ENCODE assay signal across 18 cellular contexts in the genomic region with DNA sequence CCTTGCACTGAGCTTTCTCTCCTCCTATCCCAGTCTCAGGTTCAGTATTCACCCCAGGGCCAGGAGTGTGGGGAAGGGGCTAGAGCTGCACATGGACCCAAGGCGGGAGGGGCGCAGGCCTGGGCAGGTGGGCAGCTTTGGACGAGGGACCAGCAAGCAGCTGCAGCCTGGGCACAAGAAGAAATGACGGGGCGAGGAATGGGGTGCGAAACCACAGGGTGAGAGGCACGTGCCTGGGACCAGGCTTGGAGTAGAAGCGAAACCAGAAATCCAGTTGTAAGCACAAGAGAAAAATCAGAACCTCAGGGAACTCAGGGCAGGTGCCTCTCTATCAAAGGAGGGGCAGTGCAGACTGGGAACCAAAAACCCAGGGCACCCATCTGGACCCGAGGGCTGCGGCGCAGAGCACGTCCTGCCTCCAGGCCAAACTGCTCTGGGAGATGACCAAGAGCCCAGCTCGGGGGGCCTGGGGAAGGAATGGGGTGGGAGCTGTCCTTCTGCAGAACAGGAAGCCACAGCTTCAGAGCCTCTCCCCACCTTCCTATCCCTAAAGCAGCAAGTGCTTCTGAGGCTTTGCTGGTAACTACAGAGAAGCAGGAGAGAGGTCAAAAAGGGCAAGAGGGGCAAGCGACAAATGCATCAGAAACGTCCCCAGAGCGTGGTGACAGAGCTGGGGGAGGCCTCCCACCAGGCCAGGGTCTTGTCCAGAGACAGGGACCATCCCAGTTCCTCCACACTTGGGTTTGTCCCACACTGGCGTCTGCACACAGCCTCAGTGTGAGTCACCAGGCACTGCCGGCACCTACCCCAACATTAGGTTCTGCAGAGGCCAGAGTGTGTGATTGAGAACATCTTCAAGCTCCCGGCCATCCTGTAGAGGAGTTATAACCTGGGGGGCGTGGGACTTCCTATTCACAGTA. TPM values are rescaled to one million over a fixed set of nuclear protein-coding genes. Genes with fewer than 3 reads are reported as not detected.
"Had no signal": no experiment of that assay in that cellular context is flagged by ENCODE, and none has a peak within 500 bp of the region (broad histone marks: within the 10 kb centered on the region; RNA-seq: fewer than 3 reads in every experiment).

No MANE protein-coding gene starts in this region.

- DNase-seq: activated CD4-positive, CD25-positive, alpha-beta regulatory T cell treated with anti-CD3 and anti-CD28 coated beads, Interleukin-2, amount 50 U/mL, for 72 hours; activated CD8-positive, alpha-beta T cell treated with anti-CD3 and anti-CD28 coated beads for 36 hours; activated naive CD4-positive, alpha-beta T cell treated with Interleukin-2 at 50 U/mL for 16 hours; effector memory CD8-positive, alpha-beta T cell; immature natural killer cell; left cardiac atrium; mammary epithelial cell; occipital lobe; stimulated activated CD4-positive, alpha-beta T cell treated with anti-CD3 and anti-CD28 coated beads, Interleukin-4, amount 100 ng/mL, for 4 hours; SW 1271 had no signal

- H3K4me3 ChIP-seq: tibial nerve had no signal

- H3K4me1 ChIP-seq: tibial nerve had no signal

- H3K27ac ChIP-seq: tibial nerve had no signal

- H3K27ac Mint-ChIP-seq: activated CD8-positive, alpha-beta T cell treated with anti-CD3 and anti-CD28 coated beads for 36 hours; dendritic cell treated with granulocyte-macrophage colony-stimulating factor and Interleukin-4, amounts not matched to agents 40 ng/mL and 50 ng/mL, for 4 days; immature natural killer cell; natural killer cell treated with Interleukin-12 subunit alpha and Interleukin-12 subunit beta and Interleukin-15 and Interleukin-18, amount 100 ng/mL, for 72 hours; T-helper 2 cell treated with Interferon-gamma antibody and Interleukin-4, amounts not matched to agents 5 μg/mL and 100 μg/mL, for 36 hours had no signal

- H3K27me3 Mint-ChIP-seq: activated CD8-positive, alpha-beta T cell treated with anti-CD3 and anti-CD28 coated beads for 36 hours had no signal

- H3K36me3 Mint-ChIP-seq: natural killer cell treated with Interleukin-12 subunit alpha and Interleukin-12 subunit beta and Interleukin-15 and Interleukin-18, amount 100 ng/mL, for 72 hours had no signal

- H3K9me3 ChIP-seq: tibial nerve had no signal

- H3K27me3 ChIP-seq: tibial nerve had no signal

- H3K4me3 Mint-ChIP-seq: activated CD8-positive, alpha-beta T cell treated with anti-CD3 and anti-CD28 coated beads for 36 hours; dendritic cell treated with granulocyte-macrophage colony-stimulating factor and Interleukin-4, amounts not matched to agents 40 ng/mL and 50 ng/mL, for 4 days; immature natural killer cell; natural killer cell treated with Interleukin-12 subunit alpha and Interleukin-12 subunit beta and Interleukin-15 and Interleukin-18, amount 100 ng/mL, for 72 hours; T-helper 2 cell treated with Interferon-gamma antibody and Interleukin-4, amounts not matched to agents 5 μg/mL and 100 μg/mL, for 36 hours had no signal

- ATAC-seq: activated CD8-positive, alpha-beta T cell treated with anti-CD3 and anti-CD28 coated beads for 36 hours; effector memory CD8-positive, alpha-beta T cell had no signal

- H3K36me3 ChIP-seq: tibial nerve had no signal

- H3K9me3 Mint-ChIP-seq: activated CD8-positive, alpha-beta T cell treated with anti-CD3 and anti-CD28 coated beads for 36 hours; dendritic cell treated with granulocyte-macrophage colony-stimulating factor and Interleukin-4, amounts not matched to agents 40 ng/mL and 50 ng/mL, for 4 days; effector memory CD8-positive, alpha-beta T cell; immature natural killer cell; natural killer cell treated with Interleukin-12 subunit alpha and Interleukin-12 subunit beta and Interleukin-15 and Interleukin-18, amount 100 ng/mL, for 72 hours; T-helper 2 cell treated with Interferon-gamma antibody and Interleukin-4, amounts not matched to agents 5 μg/mL and 100 μg/mL, for 36 hours had no signal

RNA-seq across cellular contexts. Expression of a gene that starts 18.3 kb away (rescaled TPM):
- total RNA-seq: activated CD8-positive, alpha-beta T cell treated with anti-CD3 and anti-CD28 coated beads for 36 hours; glomerular endothelial cell; left cardiac atrium; occipital lobe; skeletal muscle tissue; tibial nerve had no signal
- polyA plus RNA-seq: immature natural killer cell had no signal

RNA-seq across cellular contexts. Expression of a gene that starts 28.2 kb away (rescaled TPM):
- total RNA-seq: epithelial cell of proximal tubule; left cardiac atrium; mammary epithelial cell; mucosa of gallbladder; natural killer cell treated with Interleukin-12 subunit alpha and Interleukin-12 subunit beta and Interleukin-15 and Interleukin-18, amount 100 ng/mL, for 72 hours; occipital lobe; skeletal muscle tissue; tibial nerve had no signal
- polyA plus RNA-seq: mammary epithelial cell had no signal
